Comparison of ENCODE assay signal across 8 cellular contexts in genomic region chr7:34087892-34088891, GRCh38.
A peak's percentile ranks its signal among the peaks of the same experiment; 100 is the strongest.
DNase-seq lines count a peak whose midpoint lies in the region; ATAC-seq and TF ChIP-seq lines count a peak whose summit lies in the region.

No MANE protein-coding gene starts in this region.

- POLR2A ChIA-PET in MCF 10A (lab: Yijun Ruan, JAX) = interaction anchor here (0.6 kb wide), 1 partner anchor 20 kb away, joined by 4 read pairs; no protein-coding TSS in a partner anchor

- H3K79me2 ChIP-seq in trophoblast cell (ENCODE audit: control insufficient read depth, insufficient read depth, low read length, poor library complexity) = no peaks in the 10 kb centered on the region

- H3K4me3 ChIP-seq in breast epithelium = no peak overlapping the region
- no peak overlapping the region for H3K4me3 ChIP-seq in trophoblast cell (ENCODE audit: low read depth, low read length)

- no peak overlapping the region for H3K27ac ChIP-seq in breast epithelium
- H3K27ac ChIP-seq in trophoblast cell (ENCODE audit: low read depth, low read length) = no peak overlapping the region

- H3K36me3 Mint-ChIP-seq in MCF 10A (ENCODE audit: insufficient read depth, unreplicated experiment) = no peaks in the 10 kb centered on the region

- peak; percentile 49 for TF ChIP-seq CTCF in MCF 10A (IDR thresholded peaks at IDR 0.05; ENCODE audit: unreplicated experiment)
- TF ChIP-seq CTCF in breast epithelium (IDR thresholded peaks at IDR 0.05) = no peak

- no peak overlapping the region for H2BK5ac ChIP-seq in trophoblast cell (ENCODE audit: low read depth, low read length, poor library complexity)

- intact Hi-C loops in MCF 10A (cut with micrococcal nuclease) (loop anchor here (5.0 kb wide), 1 partner anchor 331 kb away; no protein-coding TSS in a partner anchor), breast epithelium (cut with DNase I; ENCODE audit: low total_unique reads) (loop anchor here (10.0 kb wide), 1 partner anchor 183 kb away; the partner anchor contains the start of gene BMPER)

- no peak overlapping the region for H3K18ac ChIP-seq in trophoblast cell (ENCODE audit: low read length)

- no peak overlapping the region for H2BK12ac ChIP-seq in trophoblast cell (ENCODE audit: low read length)

- no peaks in the 10 kb centered on the region for H3K27me3 ChIP-seq in breast epithelium
- H3K27me3 ChIP-seq in trophoblast cell (ENCODE audit: insufficient read depth, low read length) = no peaks in the 10 kb centered on the region

- H2BK120ac ChIP-seq in trophoblast cell (ENCODE audit: insufficient read depth, low read length, poor library complexity) = no peak overlapping the region

- no peak overlapping the region for H3K14ac ChIP-seq in trophoblast cell (ENCODE audit: low read length)

- H3K9me3 Mint-ChIP-seq in MCF 10A (ENCODE audit: unreplicated experiment) = peaks cover 10% of the 10 kb centered on the region

- no peak overlapping the region for H2AFZ ChIP-seq in trophoblast cell (ENCODE audit: insufficient read depth, low read length, poor library complexity)

- no peaks in the 10 kb centered on the region for H3K79me1 ChIP-seq in trophoblast cell (ENCODE audit: low read length)

- peaks cover 5% of the 10 kb centered on the region for H3K4me1 Mint-ChIP-seq in MCF 10A (ENCODE audit: insufficient read depth, unreplicated experiment)

- H3K36me3 ChIP-seq in breast epithelium (no peaks in the 10 kb centered on the region), trophoblast cell (ENCODE audit: control insufficient read depth in 1 of 2, insufficient read depth in 2 of 2, low read length in 2 of 2) (no peaks in the 10 kb centered on the region)

- H3K4me1 ChIP-seq in breast epithelium = no peaks in the 10 kb centered on the region
- H3K4me1 ChIP-seq in trophoblast cell (ENCODE audit: control insufficient read depth in 1 of 2, insufficient read depth in 2 of 2, low read length in 2 of 2) = no peaks in the 10 kb centered on the region

- H3K27me3 Mint-ChIP-seq in MCF 10A (ENCODE audit: insufficient read depth, unreplicated experiment) = no peaks in the 10 kb centered on the region

- no peak overlapping the region for H4K91ac ChIP-seq in trophoblast cell (ENCODE audit: low read depth, low read length)

- H4K8ac ChIP-seq in trophoblast cell (ENCODE audit: low read depth, low read length) = no peak overlapping the region

- DNase-seq in MCF 10A (ENCODE audit: unreplicated experiment) (peak; percentile 63), breast epithelium (ENCODE audit: low spot score in 2 of 2) (no peak), NCI-H1694 treated with DMSO at 0.1 percent for 48 hours (lab: John Stamatoyannopoulos, UW) (peak; percentile 17), dermis microvascular lymphatic vessel endothelial cell (ENCODE audit: low read depth in 2 of 2) (peak; percentile 3 to 20), trophoblast cell (peak; percentile 39 to 71), DMS79 (lab: John Stamatoyannopoulos, UW) (no peak), CD1c-positive myeloid dendritic cell (ENCODE audit: extremely low spot score) (no peak)

- H3K4me2 ChIP-seq in trophoblast cell (ENCODE audit: low read length) = no peak overlapping the region

- no peak overlapping the region for H3K23ac ChIP-seq in trophoblast cell (ENCODE audit: low read length)

- H2AK5ac ChIP-seq in trophoblast cell (ENCODE audit: low read length) = no peak overlapping the region

- TF ChIP-seq POLR2A in breast epithelium (IDR thresholded peaks at IDR 0.05) = no peak

- no CpG with 5 or more reads among the region's 10 CpGs for WGBS in trophoblast cell (ENCODE audit: extremely low coverage, insufficient coverage, insufficient read length)

- H3K9me3 ChIP-seq in breast epithelium = no peaks in the 10 kb centered on the region
- peaks cover 2% of the 10 kb centered on the region for H3K9me3 ChIP-seq in trophoblast cell (ENCODE audit: insufficient read depth, low read depth, low read length)

- no peak for ATAC-seq in GM21576 (IDR thresholded peaks at IDR 0.05; ENCODE audit: unreplicated experiment)

- no peak overlapping the region for H3K4ac ChIP-seq in trophoblast cell (ENCODE audit: low read depth, low read length)

- CTCF ChIA-PET in MCF 10A (lab: Yijun Ruan, JAX) = interaction anchor here (0.6 to 6.1 kb wide), 32 partner anchors 9 to 905 kb away, joined by 3 to 34 read pairs (median 4); no protein-coding TSS in a partner anchor

- no peak overlapping the region for H3K27ac Mint-ChIP-seq in MCF 10A (ENCODE audit: low read depth, unreplicated experiment)

- H3K4me3 Mint-ChIP-seq in MCF 10A (ENCODE audit: unreplicated experiment) = no peak overlapping the region

- H4K12ac ChIP-seq in trophoblast cell (ENCODE audit: low read depth, low read length) = no peak overlapping the region

- H3K9ac ChIP-seq in trophoblast cell (ENCODE audit: low read length) = no peak overlapping the region

- BruUV-seq in MCF 10A (replicated peaks; lab: Mats Ljungman, UMichigan) = no TSS peak

Comparison
In these comparisons a context has a peak if more than half of its experiments do, and no peak if none do; other contexts are left out.
1. DNase-seq: peak in MCF 10A (single experiment), NCI-H1694 treated with DMSO at 0.1 percent for 48 hours (single experiment), dermis microvascular lymphatic vessel endothelial cell (2 of 2) and trophoblast cell (2 of 2); none in breast epithelium (0 of 2), DMS79 (single experiment) and CD1c-positive myeloid dendritic cell (single experiment).